In the genomic region with DNA sequence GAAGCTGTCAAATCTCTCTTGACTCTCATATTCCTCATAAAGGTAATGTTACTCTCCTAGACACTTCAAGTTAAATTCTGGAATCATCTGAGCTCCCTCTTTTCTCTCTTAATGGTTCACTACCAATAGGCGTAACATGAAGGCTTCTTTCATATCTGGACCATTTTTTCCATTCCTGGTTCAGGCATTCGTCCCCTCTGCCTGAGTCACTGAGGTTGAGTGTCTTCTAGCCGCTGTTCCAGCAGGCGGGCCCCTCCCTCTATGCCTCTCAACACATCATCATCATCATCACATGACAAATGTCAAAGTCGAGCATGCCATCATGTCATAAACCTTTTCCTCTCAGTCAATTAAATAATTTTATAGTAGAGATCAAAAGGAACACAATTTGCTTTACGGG, we compare ENCODE assay signal across 27 cellular contexts.
DNase-seq lines count a peak whose midpoint lies in the region; ATAC-seq and TF ChIP-seq lines count a peak whose summit lies in the region.
"Had no signal": no experiment of that assay in that cellular context is flagged by ENCODE, and none has a peak within 500 bp of the region (broad histone marks: within the 10 kb centered on the region; RNA-seq: fewer than 3 reads in every experiment).

No MANE protein-coding gene starts in this region.

- H3K9me3 ChIP-seq in effector memory CD4-positive, alpha-beta T cell (ENCODE audit: control insufficient read depth, low read length): no peaks in the 10 kb centered on the region
- H3K9me3 ChIP-seq: body of pancreas, esophagus squamous epithelium, SK-N-SH, tibial artery had no signal

- no peak for TF ChIP-seq CTCF in omental fat pad (IDR thresholded peaks at IDR 0.05)

- no peak overlapping the region for H3K4me3 Mint-ChIP-seq in stimulated activated naive CD8-positive, alpha-beta T cell treated with anti-CD3 and anti-CD28 coated beads, Interleukin-15, amount 100 ng/mL, for 72 hours
- H3K4me3 Mint-ChIP-seq: central memory CD8-positive, alpha-beta T cell; stimulated activated naive CD8-positive, alpha-beta T cell treated with anti-CD3 and anti-CD28 coated beads, Interleukin-15, Interleukin-2, amounts not matched to agents 100 ng/mL and 50 ng/mL, for 24 hours had no signal

- peak; percentile 35 for ATAC-seq in stimulated activated naive CD8-positive, alpha-beta T cell treated with anti-CD3 and anti-CD28 coated beads, Interleukin-15, Interleukin-2, amounts not matched to agents 100 U/mL and 50 U/mL, for 24 hours
- no peak for ATAC-seq in stimulated activated naive CD8-positive, alpha-beta T cell treated with anti-CD3 and anti-CD28 coated beads, Interleukin-15, amount 100 ng/mL, for 72 hours
- peak; percentile 32 for ATAC-seq in left colon
- ATAC-seq in omental fat pad (ENCODE audit: low FRiP score): no peak
- ATAC-seq: activated T-cell treated with anti-CD3 and anti-CD28 coated beads, Interleukin-2, amount 50 U/mL, for 72 hours; body of pancreas; foreskin keratinocyte; naive thymus-derived CD4-positive, alpha-beta T cell; Right ventricle myocardium inferior had no signal

- no peaks in the 10 kb centered on the region for H3K27me3 Mint-ChIP-seq in stimulated activated naive CD8-positive, alpha-beta T cell treated with anti-CD3 and anti-CD28 coated beads, Interleukin-15, amount 100 ng/mL, for 72 hours
- H3K27me3 Mint-ChIP-seq: central memory CD8-positive, alpha-beta T cell; naive thymus-derived CD4-positive, alpha-beta T cell; stimulated activated naive CD8-positive, alpha-beta T cell treated with anti-CD3 and anti-CD28 coated beads, Interleukin-15, Interleukin-2, amounts not matched to agents 100 ng/mL and 50 ng/mL, for 24 hours had no signal

- peaks cover 37% of the 10 kb centered on the region for H3K4me1 Mint-ChIP-seq in stimulated activated naive CD8-positive, alpha-beta T cell treated with anti-CD3 and anti-CD28 coated beads, Interleukin-15, amount 100 ng/mL, for 72 hours

- DNase-seq in stimulated activated naive CD8-positive, alpha-beta T cell treated with anti-CD3 and anti-CD28 coated beads, Interleukin-15, Interleukin-2, amounts not matched to agents 100 U/mL and 50 U/mL, for 24 hours: peak; percentile 10
- DNase-seq in stimulated activated naive CD8-positive, alpha-beta T cell treated with anti-CD3 and anti-CD28 coated beads, Interleukin-15, amount 100 ng/mL, for 72 hours: no peak
- DNase-seq in SW480 (ENCODE audit: low spot score) (peak; percentile 7), left colon (no peak), omental fat pad (ENCODE audit: low spot score) (no peak), glomerular visceral epithelial cell (ENCODE audit: extremely low spot score) (no peak)
- DNase-seq in effector memory CD4-positive, alpha-beta T cell: no peak
- DNase-seq: activated CD4-positive, alpha-beta T cell treated with anti-CD3 and anti-CD28 coated beads for 1 hour; activated naive CD4-positive, alpha-beta T cell; activated T-cell treated with anti-CD3 and anti-CD28 coated beads, Interleukin-2, amount 50 U/mL, for 72 hours; body of pancreas; Calu3; DND-41; esophagus squamous epithelium; foreskin keratinocyte; MV-4-11; naive thymus-derived CD4-positive, alpha-beta T cell; NCI-H1436; NCI-H2081; NCI-H526; SK-N-SH; tibial artery had no signal

- no peaks in the 10 kb centered on the region for H3K9me3 Mint-ChIP-seq in stimulated activated naive CD8-positive, alpha-beta T cell treated with anti-CD3 and anti-CD28 coated beads, Interleukin-15, amount 100 ng/mL, for 72 hours
- H3K9me3 Mint-ChIP-seq: activated T-cell treated with anti-CD3 and anti-CD28 coated beads, Interleukin-2, amount 50 U/mL, for 72 hours; central memory CD8-positive, alpha-beta T cell had no signal

- intact Hi-C loops in left colon (cut with DNase I, micrococcal nuclease): loop anchor here in 1 of 2 donors (10.0 kb wide), 1 partner anchor 205 kb away; a partner anchor contains a TSS

- H3K27ac ChIP-seq in effector memory CD4-positive, alpha-beta T cell (ENCODE audit: insufficient read depth, low read length, poor library complexity, severe bottlenecking): no peak overlapping the region
- H3K27ac ChIP-seq: body of pancreas, esophagus squamous epithelium, foreskin keratinocyte, GM23248, tibial artery had no signal

- H3K27me3 ChIP-seq in effector memory CD4-positive, alpha-beta T cell (replicated peaks; ENCODE audit: control insufficient read depth, insufficient read depth, low read length, poor library complexity, severe bottlenecking): no peaks in the 10 kb centered on the region
- H3K27me3 ChIP-seq: body of pancreas, esophagus squamous epithelium, foreskin keratinocyte, tibial artery had no signal

- no peaks in the 10 kb centered on the region for H3K36me3 ChIP-seq in effector memory CD4-positive, alpha-beta T cell (ENCODE audit: control insufficient read depth, insufficient read depth, low read length)
- H3K36me3 ChIP-seq: esophagus squamous epithelium, tibial artery had no signal

- peaks cover 4% of the 10 kb centered on the region for H3K4me1 ChIP-seq in effector memory CD4-positive, alpha-beta T cell (ENCODE audit: control insufficient read depth, insufficient read depth, low read length, poor library complexity, severe bottlenecking)

- no peak overlapping the region for H3K4me3 ChIP-seq in effector memory CD4-positive, alpha-beta T cell (ENCODE audit: insufficient read depth, low read depth, low read length, poor library complexity, severe bottlenecking)
- H3K4me3 ChIP-seq: body of pancreas, esophagus squamous epithelium, GM23248, lung, tibial artery had no signal

- no peak overlapping the region for H3K27ac Mint-ChIP-seq in stimulated activated naive CD8-positive, alpha-beta T cell treated with anti-CD3 and anti-CD28 coated beads, Interleukin-15, amount 100 ng/mL, for 72 hours
- H3K27ac Mint-ChIP-seq: stimulated activated naive CD8-positive, alpha-beta T cell treated with anti-CD3 and anti-CD28 coated beads, Interleukin-15, Interleukin-2, amounts not matched to agents 100 ng/mL and 50 ng/mL, for 24 hours had no signal

Comparison
In these comparisons a context has a peak if more than half of its experiments do, and no peak if none do; other contexts are left out.
1. ATAC-seq: peak in stimulated activated naive CD8-positive, alpha-beta T cell treated with anti-CD3 and anti-CD28 coated beads, Interleukin-15, Interleukin-2, amounts not matched to agents 100 U/mL and 50 U/mL, for 24 hours (single experiment) and left colon (single experiment); none in stimulated activated naive CD8-positive, alpha-beta T cell treated with anti-CD3 and anti-CD28 coated beads, Interleukin-15, amount 100 ng/mL, for 72 hours (single experiment) and omental fat pad (single experiment).
2. DNase-seq: peak in stimulated activated naive CD8-positive, alpha-beta T cell treated with anti-CD3 and anti-CD28 coated beads, Interleukin-15, Interleukin-2, amounts not matched to agents 100 U/mL and 50 U/mL, for 24 hours (single experiment) and SW480 (single experiment); none in stimulated activated naive CD8-positive, alpha-beta T cell treated with anti-CD3 and anti-CD28 coated beads, Interleukin-15, amount 100 ng/mL, for 72 hours (0 of 2), left colon (0 of 2), omental fat pad (single experiment), glomerular visceral epithelial cell (single experiment) and effector memory CD4-positive, alpha-beta T cell (0 of 3).